Comparison of ENCODE assay signal across 9 cellular contexts in genomic region chr9:126702501-126703329, GRCh38.
DNase-seq lines count a peak whose midpoint lies in the region; ATAC-seq and TF ChIP-seq lines count a peak whose summit lies in the region.
"Had no signal": no experiment of that assay in that cellular context is flagged by ENCODE, and none has a peak within 500 bp of the region (broad histone marks: within the 10 kb centered on the region; RNA-seq: fewer than 3 reads in every experiment).

No MANE protein-coding gene starts in this region.

- no peak for ATAC-seq in GM18907 (IDR thresholded peaks at IDR 0.05; ENCODE audit: unreplicated experiment)

- no peaks in the 10 kb centered on the region for H3K36me3 Mint-ChIP-seq in mesothelial cell of epicardium

- H3K4me1 Mint-ChIP-seq in mesothelial cell of epicardium = peaks cover 50% of the 10 kb centered on the region

- peaks cover 1% of the 10 kb centered on the region for H3K27me3 ChIP-seq in brain microvascular endothelial cell (replicated peaks)

- no peak overlapping the region for H3K27ac ChIP-seq in brain microvascular endothelial cell
- H3K27ac ChIP-seq: epithelial cell of prostate had no signal

- H3K36me3 ChIP-seq in brain microvascular endothelial cell (replicated peaks) = no peaks in the 10 kb centered on the region

- no peak overlapping the region for H3K27ac Mint-ChIP-seq in mesothelial cell of epicardium

- H3K4me3 ChIP-seq in brain microvascular endothelial cell (ENCODE audit: low read depth, low read length) = no peak overlapping the region

- TF ChIP-seq CTCF in brain microvascular endothelial cell (IDR thresholded peaks at IDR 0.05; ENCODE audit: low read depth, low read length, missing control alignments) (peak; percentile 89), mesothelial cell of epicardium (IDR thresholded peaks at IDR 0.05; ENCODE audit: unreplicated experiment) (peak; percentile 72)

- in situ Hi-C loops in G401 (cut with HindIII; ENCODE audit: low sequenced_read_pairs) (no loop called here), brain microvascular endothelial cell (cut with HindIII; ENCODE audit: low pct_ligation_motif_present, low sequenced_read_pairs) (no loop called here)

- no peak overlapping the region for H3K4me3 Mint-ChIP-seq in mesothelial cell of epicardium

- DNase-seq in G401 (ENCODE audit: low spot score) = peak; percentile 59
- peak; percentile 25 for DNase-seq in NCI-H82 treated with DMSO at 0.1 percent for 48 hours (lab: John Stamatoyannopoulos, UW; ENCODE audit: unreplicated experiment)
- no peak for DNase-seq in brain microvascular endothelial cell
- DNase-seq in mesothelial cell of epicardium (ENCODE audit: low spot score in 2 of 2, unreplicated experiment in 2 of 2) = peak in 1 of 2 experiments; percentile 51
- DNase-seq in EL = no peak
- DNase-seq in NCI-H1436 treated with DMSO at 0.1 percent for 48 hours (lab: John Stamatoyannopoulos, UW) = no peak
- DNase-seq in NCI-H2107 treated with DMSO at 0.1 percent for 48 hours (lab: John Stamatoyannopoulos, UW; ENCODE audit: unreplicated experiment) = no peak

- no peaks in the 10 kb centered on the region for H3K9me3 Mint-ChIP-seq in mesothelial cell of epicardium

- H3K27me3 Mint-ChIP-seq in mesothelial cell of epicardium (ENCODE audit: low read depth) = peaks cover 48% of the 10 kb centered on the region

Comparison
In these comparisons a context has a peak if more than half of its experiments do, and no peak if none do; other contexts are left out.
1. DNase-seq: peak in G401 (single experiment) and NCI-H82 treated with DMSO at 0.1 percent for 48 hours (single experiment); none in brain microvascular endothelial cell (single experiment), EL (single experiment), NCI-H1436 treated with DMSO at 0.1 percent for 48 hours (single experiment) and NCI-H2107 treated with DMSO at 0.1 percent for 48 hours (single experiment).